ENCODE assay signal across 8 cellular contexts in genomic region chr17:82592751-82593589, GRCh38. TPM values are rescaled to one million over a fixed set of nuclear protein-coding genes. Genes with fewer than 3 reads are reported as not detected.
A peak's percentile ranks its signal among the peaks of the same experiment; 100 is the strongest.
DNase-seq lines count a peak whose midpoint lies in the region; ATAC-seq lines count a peak whose summit lies in the region.

No MANE protein-coding gene starts in this region.

- peak overlapping the region; percentile 53 for H3K4me3 ChIP-seq in iPS-20b (ENCODE audit: low read length)
- peak overlapping the region; percentile 73 for H3K4me3 ChIP-seq in skeletal muscle satellite cell (ENCODE audit: low read length)

- H3K27me3 ChIP-seq in iPS-20b (ENCODE audit: insufficient read depth, low read length) (no peaks in the 10 kb centered on the region), skeletal muscle satellite cell (ENCODE audit: control insufficient read depth, insufficient read depth, low read length) (no peaks in the 10 kb centered on the region)

- in situ Hi-C loops in T47D (cut with HindIII; ENCODE audit: low pct_unique_long_range_greater_than_20kb, low sequenced_read_pairs) = no loop called here

- no peaks in the 10 kb centered on the region for H3K9me3 ChIP-seq in iPS-20b (ENCODE audit: insufficient read depth, low read depth, low read length)
- no peaks in the 10 kb centered on the region for H3K9me3 ChIP-seq in skeletal muscle satellite cell (replicated peaks; ENCODE audit: low read length)

- no peaks in the 10 kb centered on the region for H3K4me1 ChIP-seq in iPS-20b (ENCODE audit: insufficient read depth, low read length)
- peaks cover 18% of the 10 kb centered on the region for H3K4me1 ChIP-seq in skeletal muscle satellite cell (ENCODE audit: control insufficient read depth, insufficient read depth, low read length)

- H3K36me3 ChIP-seq in iPS-20b (ENCODE audit: insufficient read depth, low read depth, low read length) (peaks cover 51% of the 10 kb centered on the region), skeletal muscle satellite cell (ENCODE audit: insufficient read depth, low read length) (peaks cover 38% of the 10 kb centered on the region)

- no peak overlapping the region for H3K27ac ChIP-seq in iPS-20b (ENCODE audit: low read length)

- H3K9ac ChIP-seq in iPS-20b (ENCODE audit: low read depth, low read length) (peak overlapping the region; percentile 33), skeletal muscle satellite cell (ENCODE audit: low read depth, low read length) (peak overlapping the region; percentile 77)

- ATAC-seq in GM21576 (IDR thresholded peaks at IDR 0.05; ENCODE audit: unreplicated experiment) (no peak), HG03521 (IDR thresholded peaks at IDR 0.05; ENCODE audit: unreplicated experiment) (no peak)

- DNase-seq in DMS79 (lab: John Stamatoyannopoulos, UW) = peak; percentile 43
- peak; percentile 89 for DNase-seq in NCI-H1694 (lab: John Stamatoyannopoulos, UW)
- peak; percentile 76 for DNase-seq in UCSD-AML1 (lab: John Stamatoyannopoulos, UW; ENCODE audit: unreplicated experiment)
- DNase-seq in T47D (ENCODE audit: low read depth in 1 of 2, low spot score in 1 of 2) = peak; percentile 52 to 95

- peak overlapping the region; percentile 98 for H3K4me2 ChIP-seq in skeletal muscle satellite cell (ENCODE audit: low read length)

RNA-seq across cellular contexts. Expression of gene WDR45B, which starts 55.3 kb away (rescaled TPM):
- 41.6 and 65.5 TPM in 2 replicates for total RNA-seq in skeletal muscle satellite cell (2012; rRNA removed)
